2 cellular contexts compared by ENCODE assay signal in the genomic region with DNA sequence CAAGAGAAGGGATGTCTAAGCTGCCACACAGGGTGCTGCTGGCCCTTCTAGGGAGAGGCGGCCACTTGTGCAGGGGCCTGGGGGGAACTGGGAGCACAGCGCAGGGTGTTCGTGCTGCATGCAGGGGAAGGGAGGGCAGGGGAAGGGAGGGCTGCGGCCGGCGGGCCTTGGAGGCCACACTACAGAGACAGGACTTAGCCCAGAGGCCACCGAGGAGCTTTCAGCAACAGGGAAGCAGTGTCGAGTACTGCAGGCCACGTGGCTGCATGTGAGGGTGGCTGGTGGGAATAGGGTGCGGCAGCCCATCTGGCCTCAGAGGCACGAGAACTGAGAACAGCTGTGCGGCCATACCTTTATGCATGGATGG. TPM values are rescaled to one million over a fixed set of nuclear protein-coding genes. Genes with fewer than 3 reads are reported as not detected.
"Had no signal": no experiment of that assay in that cellular context is flagged by ENCODE, and none has a peak within 500 bp of the region (broad histone marks: within the 10 kb centered on the region; RNA-seq: fewer than 3 reads in every experiment).

No MANE protein-coding gene starts in this region.

RNA-seq across cellular contexts. Expression of a gene that starts 35.8 kb away (rescaled TPM):
- total RNA-seq: natural killer cell, right lobe of liver had no signal
